In genomic region chr7:141737118-141737835, GRCh38 we compare ENCODE assay signal across 6 cellular contexts. TPM values are rescaled to one million over a fixed set of nuclear protein-coding genes. Genes with fewer than 3 reads are reported as not detected.
DNase-seq lines count a peak whose midpoint lies in the region; TF ChIP-seq lines count a peak whose summit lies in the region.

No MANE protein-coding gene starts in this region.

- H3K4me3 ChIP-seq in Caco-2 (ENCODE audit: low read depth, low read length): peak overlapping the region; percentile 57

- H3K36me3 ChIP-seq in Caco-2 (ENCODE audit: control insufficient read depth, insufficient read depth, low read length): peaks cover 1% of the 10 kb centered on the region; the same call in 1 of the 2 replicates

- H3K27me3 ChIP-seq in Caco-2 (replicated peaks; ENCODE audit: control insufficient read depth, insufficient read depth, low read length): no peaks in the 10 kb centered on the region

- TF ChIP-seq CTCF in Caco-2 (IDR thresholded peaks at IDR 0.05; ENCODE audit: insufficient read depth in 1 of 2, low read depth in 1 of 2, low read length in 1 of 2, severe bottlenecking in 1 of 2, unreplicated experiment in 1 of 2): no peak
- TF ChIP-seq CTCF in osteocyte (IDR thresholded peaks at IDR 0.05): no peak

- H3K36me3 Mint-ChIP-seq in Caco-2 (ENCODE audit: insufficient read depth, unreplicated experiment) (peaks cover 33% of the 10 kb centered on the region), osteocyte (ENCODE audit: unreplicated experiment) (peaks cover 8% of the 10 kb centered on the region)

- TSS peak; percentile 83 for BruUV-seq in Caco-2 (replicated peaks; lab: Mats Ljungman, UMichigan)

- H3K4me3 Mint-ChIP-seq in Caco-2 (ENCODE audit: unreplicated experiment) (peak overlapping the region; percentile 87), osteocyte (ENCODE audit: unreplicated experiment) (peak overlapping the region; percentile 99)

- intact Hi-C loops in Caco-2 (cut with micrococcal nuclease; ENCODE audit: unreplicated experiment): loop anchor here (5.0 kb wide), 1 partner anchor 450 kb away; no protein-coding TSS in a partner anchor

- H3K27me3 Mint-ChIP-seq in Caco-2 (ENCODE audit: insufficient read depth, unreplicated experiment) (no peaks in the 10 kb centered on the region), osteocyte (ENCODE audit: unreplicated experiment) (no peaks in the 10 kb centered on the region)

- POLR2A ChIA-PET in Caco-2 (lab: Charles Lee): interaction anchor here (0.6 to 1.6 kb wide), 7 partner anchors 23 to 87 kb away, joined by 3 to 16 read pairs (median 3); no protein-coding TSS in a partner anchor

- H3K4me1 Mint-ChIP-seq in Caco-2 (ENCODE audit: low read depth, unreplicated experiment) (peaks cover 18% of the 10 kb centered on the region), osteocyte (ENCODE audit: unreplicated experiment) (peaks cover 23% of the 10 kb centered on the region)

- DNase-seq in Caco-2 (peak; percentile 46 to 51), NCI-H1092 treated with DMSO at 0.1 percent for 48 hours (lab: John Stamatoyannopoulos, UW) (peak; percentile 41), osteocyte (ENCODE audit: extremely low spot score, unreplicated experiment) (no peak), cerebellum (ENCODE audit: low spot score) (no peak), iPS-NIHi7 (ENCODE audit: extremely low spot score) (no peak)
- peak; percentile 28 for DNase-seq in central memory CD4-positive, alpha-beta T cell

- H3K27ac Mint-ChIP-seq in Caco-2 (ENCODE audit: unreplicated experiment) (peak overlapping the region; percentile 98), osteocyte (ENCODE audit: unreplicated experiment) (peak overlapping the region; percentile 98)

- H3K4me1 ChIP-seq in Caco-2: 0 out of 2 replicates have a peak, but pooled peaks cover 5% of the 10 kb centered on the region

- no peaks in the 10 kb centered on the region for H3K9me3 ChIP-seq in Caco-2

- H3K9me3 Mint-ChIP-seq in Caco-2 (ENCODE audit: unreplicated experiment) (no peaks in the 10 kb centered on the region), osteocyte (ENCODE audit: unreplicated experiment) (no peaks in the 10 kb centered on the region)

- CTCF ChIA-PET in Caco-2 (lab: Charles Lee): interaction anchor here (0.5 to 3.9 kb wide), 15 partner anchors 23 to 695 kb away, joined by 3 to 65 read pairs (median 4); no protein-coding TSS in a partner anchor

RNA-seq across cellular contexts. Expression of gene SSBP1, which starts 0.9 kb away (rescaled TPM):
- total RNA-seq in Caco-2 (2022) (191 and 199 TPM in 2 replicates), osteocyte (96.4 and 112 TPM in 2 replicates), cerebellum (88.9 TPM)

RNA-seq across cellular contexts. Expression of gene TAS2R3, which starts 26.6 kb away (rescaled TPM):
- total RNA-seq in Caco-2 (2022) (1.9 and 2.3 TPM in 2 replicates), osteocyte (1.6 and 2.6 TPM in 2 replicates), cerebellum (17.0 TPM)

RNA-seq across cellular contexts. Expression of gene WEE2, which starts 29.1 kb away (rescaled TPM):
- total RNA-seq in Caco-2 (2022) (1.0 and 2.5 TPM in 2 replicates), osteocyte (not detected in 2 replicates), cerebellum (0.45 TPM)

RNA-seq across cellular contexts. Expression of gene DENND11, which starts 35.3 kb away (rescaled TPM):
- 33.0 and 37.0 TPM in 2 replicates for total RNA-seq in Caco-2 (2022)
- 10.6 and 12.3 TPM in 2 replicates for total RNA-seq in osteocyte
- 48.6 TPM for total RNA-seq in cerebellum

RNA-seq across cellular contexts. Expression of gene TAS2R4, which starts 39.2 kb away (rescaled TPM):
- total RNA-seq in Caco-2 (2022) (1.2 and 1.3 TPM in 2 replicates), osteocyte (1.7 and 2.2 TPM in 2 replicates), cerebellum (13.2 TPM)

Comparison
In these comparisons a context has a peak if more than half of its experiments do, and no peak if none do; other contexts are left out.
1. DNase-seq: peak in Caco-2 (2 of 2), NCI-H1092 treated with DMSO at 0.1 percent for 48 hours (single experiment) and central memory CD4-positive, alpha-beta T cell (single experiment); none in osteocyte (single experiment), cerebellum (single experiment) and iPS-NIHi7 (single experiment).